28 cellular contexts compared by ENCODE assay signal in genomic region chr2:30938196-30938595, GRCh38.
"Had no signal": no experiment of that assay in that cellular context is flagged by ENCODE, and none has a peak within 500 bp of the region (broad histone marks: within the 10 kb centered on the region; RNA-seq: fewer than 3 reads in every experiment).

No MANE protein-coding gene starts in this region.

- H3K4me3 ChIP-seq: coronary artery, esophagus squamous epithelium, heart right ventricle, lung, psoas muscle, sigmoid colon, stomach, testis, tibial artery had no signal

- DNase-seq: dermis blood vessel endothelial cell; effector memory CD4-positive, alpha-beta T cell; erythroblast; esophagus squamous epithelium; foreskin melanocyte; glutamatergic neuron; heart right ventricle; hippocampal formation; islet precursor cell; kidney glomerular epithelial cell; left colon; mesenchymal stem cell; midbrain; naive thymus-derived CD4-positive, alpha-beta T cell; nucleus accumbens; posterior cingulate gyrus; psoas muscle; right cardiac atrium; sigmoid colon; stimulated activated CD4-positive, alpha-beta T cell treated with anti-CD3 and anti-CD28 coated beads, Interleukin-2, amount 100 ng/mL, for 24 hours; stimulated activated CD4-positive, alpha-beta T cell treated with anti-CD3 and anti-CD28 coated beads, Interleukin-4, amount 100 ng/mL, for 24 hours; stimulated activated naive CD4-positive, alpha-beta T cell treated with Interleukin-2 at 50 U/mL for 16 hours; stomach; testis; tibial artery had no signal

- H3K27ac ChIP-seq: coronary artery, esophagus squamous epithelium, heart right ventricle, psoas muscle, sigmoid colon, stomach, testis, tibial artery had no signal

- H3K36me3 ChIP-seq: esophagus squamous epithelium, heart right ventricle, sigmoid colon, stomach, tibial artery had no signal

- ATAC-seq: left colon; naive thymus-derived CD4-positive, alpha-beta T cell; psoas muscle; right cardiac atrium; stimulated activated effector memory CD8-positive, alpha-beta T cell treated with anti-CD3 and anti-CD28 coated beads, Interleukin-12 subunit alpha, Interleukin-12 subunit beta, amount 100 ng/mL, for 72 hours had no signal

- H3K4me1 ChIP-seq: esophagus squamous epithelium, psoas muscle, sigmoid colon, stomach, testis, tibial artery had no signal

- H3K27me3 ChIP-seq: esophagus squamous epithelium, heart right ventricle, sigmoid colon, stomach, testis, tibial artery had no signal

- H3K9me3 ChIP-seq: esophagus squamous epithelium, heart right ventricle, psoas muscle, sigmoid colon, stomach, testis, tibial artery had no signal
